Comparison of ENCODE assay signal across 18 cellular contexts in genomic region chr3:71231680-71232079, GRCh38.
"Had no signal": no experiment of that assay in that cellular context is flagged by ENCODE, and none has a peak within 500 bp of the region (broad histone marks: within the 10 kb centered on the region; RNA-seq: fewer than 3 reads in every experiment).

No MANE protein-coding gene starts in this region.

- H3K4me3 ChIP-seq: dorsolateral prefrontal cortex, mucosa of descending colon, ovary, psoas muscle, skin epidermis, thoracic aorta, upper lobe of left lung had no signal

- ATAC-seq: left ventricle myocardium superior, mucosa of descending colon, psoas muscle, right cardiac atrium, T-cell had no signal

- H3K4me1 ChIP-seq: psoas muscle had no signal

- H3K27me3 Mint-ChIP-seq: naive B cell, T-cell had no signal

- H3K9me3 ChIP-seq: mucosa of descending colon, ovary, psoas muscle, thoracic aorta, upper lobe of left lung had no signal

- H3K36me3 ChIP-seq: brain microvascular endothelial cell, ovary, thoracic aorta, upper lobe of left lung had no signal

- H3K27me3 ChIP-seq: brain microvascular endothelial cell, dorsolateral prefrontal cortex, ovary, upper lobe of left lung had no signal

- H3K9me3 Mint-ChIP-seq: naive B cell, T-cell had no signal

- DNase-seq: activated CD4-positive, alpha-beta T cell treated with anti-CD3 and anti-CD28 coated beads, Interleukin-2, amount 50 U/mL, for 1 hour; activated effector memory CD4-positive, alpha-beta T cell treated with Interleukin-2 at 50 U/mL for 16 hours; activated T-cell treated with anti-CD3 and anti-CD28 coated beads for 4 hours; aorta; brain microvascular endothelial cell; central memory CD4-positive, alpha-beta T cell; dorsolateral prefrontal cortex; left ventricle myocardium superior; mucosa of descending colon; naive B cell; ovary; psoas muscle; right cardiac atrium; T-cell; T-helper 9 cell; upper lobe of left lung had no signal

- H3K36me3 Mint-ChIP-seq: naive B cell had no signal

- H3K27ac ChIP-seq: brain microvascular endothelial cell, dorsolateral prefrontal cortex, ovary, psoas muscle, skin epidermis, upper lobe of left lung had no signal
